In genomic region chr9:127136880-127137639, GRCh38 we compare ENCODE assay signal across 17 cellular contexts. TPM values are rescaled to one million over a fixed set of nuclear protein-coding genes. Genes with fewer than 3 reads are reported as not detected.
"Had no signal": no experiment of that assay in that cellular context is flagged by ENCODE, and none has a peak within 500 bp of the region (broad histone marks: within the 10 kb centered on the region; RNA-seq: fewer than 3 reads in every experiment).

No MANE protein-coding gene starts in this region.

- H3K27me3 ChIP-seq: esophagus squamous epithelium, suprapubic skin, upper lobe of left lung had no signal

- H3K4me3 Mint-ChIP-seq: activated naive CD8-positive, alpha-beta T cell treated with anti-CD3 and anti-CD28 coated beads, Interleukin-2, amount 50 U/mL, for 24 hours had no signal

- DNase-seq: activated CD4-positive, alpha-beta T cell treated with anti-CD3 and anti-CD28 coated beads, Interleukin-2, amount 50 U/mL, for 1 hour; activated naive CD8-positive, alpha-beta T cell treated with anti-CD3 and anti-CD28 coated beads, Interleukin-2, amount 50 U/mL, for 24 hours; activated T-cell treated with anti-CD3 and anti-CD28 coated beads, Interleukin-2, amount 50 U/mL, for 1 hour; effector CD8-positive, alpha-beta T cell; esophagus squamous epithelium; hippocampal formation; kidney; mesendoderm; stimulated activated CD4-positive, alpha-beta T cell treated with anti-CD3 and anti-CD28 coated beads, Interleukin-2, amount 100 ng/mL, for 48 hours; stimulated activated naive CD4-positive, alpha-beta T cell treated with Interleukin-2 at 50 U/mL for 16 hours; T-helper 9 cell; upper lobe of left lung had no signal

- H3K27me3 Mint-ChIP-seq: activated naive CD8-positive, alpha-beta T cell treated with anti-CD3 and anti-CD28 coated beads, Interleukin-2, amount 50 U/mL, for 24 hours had no signal

- H3K9me3 ChIP-seq: esophagus squamous epithelium, suprapubic skin, upper lobe of left lung had no signal

- H3K4me3 ChIP-seq: coronary artery, esophagus squamous epithelium, suprapubic skin, upper lobe of left lung had no signal

- H3K9me3 Mint-ChIP-seq: activated naive CD8-positive, alpha-beta T cell treated with anti-CD3 and anti-CD28 coated beads, Interleukin-2, amount 50 U/mL, for 24 hours had no signal

- H3K36me3 ChIP-seq: esophagus squamous epithelium, suprapubic skin, upper lobe of left lung had no signal

- ATAC-seq: activated CD4-positive, CD25-positive, alpha-beta regulatory T cell treated with anti-CD3 and anti-CD28 coated beads, Interleukin-2, amount 50 U/mL, for 24 hours; activated naive CD8-positive, alpha-beta T cell treated with anti-CD3 and anti-CD28 coated beads, Interleukin-2, amount 50 U/mL, for 24 hours had no signal

- H3K27ac Mint-ChIP-seq: activated naive CD8-positive, alpha-beta T cell treated with anti-CD3 and anti-CD28 coated beads, Interleukin-2, amount 50 U/mL, for 24 hours had no signal

- H3K4me1 Mint-ChIP-seq: activated naive CD8-positive, alpha-beta T cell treated with anti-CD3 and anti-CD28 coated beads, Interleukin-2, amount 50 U/mL, for 24 hours had no signal

- H3K27ac ChIP-seq: suprapubic skin, upper lobe of left lung had no signal

RNA-seq across cellular contexts. Expression of gene ANGPTL2, which starts 14.6 kb away (rescaled TPM):
- total RNA-seq: activated CD8-positive, alpha-beta memory T cell treated with anti-CD3 and anti-CD28 coated beads for 36 hours had no signal
- polyA plus RNA-seq: neural cell had no signal
